Comparison of ENCODE assay signal across 16 cellular contexts in genomic region chr12:46965880-46966279, GRCh38.
"Had no signal": no experiment of that assay in that cellular context is flagged by ENCODE, and none has a peak within 500 bp of the region (broad histone marks: within the 10 kb centered on the region; RNA-seq: fewer than 3 reads in every experiment).

No MANE protein-coding gene starts in this region.

- H2AFZ ChIP-seq: parathyroid adenoma had no signal

- ATAC-seq: activated T-helper 17 cell treated with anti-CD3 and anti-CD28 coated beads, Interleukin-2, amount 50 U/mL, for 72 hours; stimulated activated naive B cell treated with anti-CD40 and anti-IgM and Interleukin-4, amounts not matched to agents 10 μg/mL and 1 μg/mL and 100 μg/mL, for 72 hours; WTC11 had no signal

- H3K4me3 ChIP-seq: coronary artery, transverse colon had no signal

- H3K9me3 Mint-ChIP-seq: activated CD4-positive, alpha-beta T cell treated with anti-CD3 and anti-CD28 coated beads, Interleukin-2, amount 10 ng/mL, durations not matched to agents 24 days and 14 days; activated naive CD4-positive, alpha-beta T cell treated with anti-CD3 and anti-CD28 coated beads, Interleukin-2, amount 10 ng/mL, durations not matched to agents 7 days and 5 days; activated T-helper 17 cell treated with anti-CD3 and anti-CD28 coated beads, Interleukin-2, amount 50 U/mL, for 72 hours; neural crest cell; stimulated activated naive B cell treated with anti-CD40 and anti-IgM and Interleukin-4, amounts not matched to agents 10 μg/mL and 1 μg/mL and 100 μg/mL, for 72 hours; T-helper 1 cell treated with Interleukin-12 subunit alpha and Interleukin-12 subunit beta and Interleukin-4 antibody, amounts not matched to agents 30 μg/mL and 1 μg/mL, for 36 hours; WTC11 had no signal

- H3K4me1 ChIP-seq: parathyroid adenoma had no signal

- H3K4me3 Mint-ChIP-seq: activated CD4-positive, alpha-beta T cell treated with anti-CD3 and anti-CD28 coated beads, Interleukin-2, amount 10 ng/mL, durations not matched to agents 24 days and 14 days; activated naive CD4-positive, alpha-beta T cell treated with anti-CD3 and anti-CD28 coated beads, Interleukin-2, amount 10 ng/mL, durations not matched to agents 7 days and 5 days; activated T-helper 17 cell treated with anti-CD3 and anti-CD28 coated beads, Interleukin-2, amount 50 U/mL, for 72 hours; neural crest cell; stimulated activated naive B cell treated with anti-CD40 and anti-IgM and Interleukin-4, amounts not matched to agents 10 μg/mL and 1 μg/mL and 100 μg/mL, for 72 hours; T-helper 1 cell treated with Interleukin-12 subunit alpha and Interleukin-12 subunit beta and Interleukin-4 antibody, amounts not matched to agents 30 μg/mL and 1 μg/mL, for 36 hours; WTC11 had no signal

- H3K27me3 ChIP-seq: transverse colon had no signal

- H3K36me3 Mint-ChIP-seq: activated naive CD4-positive, alpha-beta T cell treated with anti-CD3 and anti-CD28 coated beads, Interleukin-2, amount 10 ng/mL, durations not matched to agents 7 days and 5 days; stimulated activated naive B cell treated with anti-CD40 and anti-IgM and Interleukin-4, amounts not matched to agents 10 μg/mL and 1 μg/mL and 100 μg/mL, for 72 hours; WTC11 had no signal

- H3K4me1 Mint-ChIP-seq: activated CD4-positive, alpha-beta T cell treated with anti-CD3 and anti-CD28 coated beads, Interleukin-2, amount 10 ng/mL, durations not matched to agents 24 days and 14 days; activated naive CD4-positive, alpha-beta T cell treated with anti-CD3 and anti-CD28 coated beads, Interleukin-2, amount 10 ng/mL, durations not matched to agents 7 days and 5 days; activated T-helper 17 cell treated with anti-CD3 and anti-CD28 coated beads, Interleukin-2, amount 50 U/mL, for 72 hours; neural crest cell; stimulated activated naive B cell treated with anti-CD40 and anti-IgM and Interleukin-4, amounts not matched to agents 10 μg/mL and 1 μg/mL and 100 μg/mL, for 72 hours had no signal

- H3K27ac Mint-ChIP-seq: activated CD4-positive, alpha-beta T cell treated with anti-CD3 and anti-CD28 coated beads, Interleukin-2, amount 10 ng/mL, durations not matched to agents 24 days and 14 days; activated naive CD4-positive, alpha-beta T cell treated with anti-CD3 and anti-CD28 coated beads, Interleukin-2, amount 10 ng/mL, durations not matched to agents 7 days and 5 days; activated T-helper 17 cell treated with anti-CD3 and anti-CD28 coated beads, Interleukin-2, amount 50 U/mL, for 72 hours; stimulated activated naive B cell treated with anti-CD40 and anti-IgM and Interleukin-4, amounts not matched to agents 10 μg/mL and 1 μg/mL and 100 μg/mL, for 72 hours; T-helper 1 cell treated with Interleukin-12 subunit alpha and Interleukin-12 subunit beta and Interleukin-4 antibody, amounts not matched to agents 30 μg/mL and 1 μg/mL, for 36 hours; WTC11 had no signal

- H3K9me3 ChIP-seq: transverse colon had no signal

- DNase-seq: activated CD4-positive, alpha-beta T cell treated with anti-CD3 and anti-CD28 coated beads, Interleukin-2, amount 10 ng/mL, durations not matched to agents 24 days and 14 days; activated CD8-positive, alpha-beta memory T cell treated with anti-CD3 and anti-CD28 coated beads for 24 hours; activated naive CD4-positive, alpha-beta T cell treated with anti-CD3 and anti-CD28 coated beads, Interleukin-2, amount 10 ng/mL, durations not matched to agents 7 days and 5 days; activated T-cell treated with anti-CD3 and anti-CD28 coated beads for 4 hours; central memory CD4-positive, alpha-beta T cell; effector CD8-positive, alpha-beta T cell; hypothalamus; stimulated activated CD4-positive, alpha-beta T cell treated with anti-CD3 and anti-CD28 coated beads, Interleukin-2, amount 100 ng/mL, for 24 hours; stimulated activated naive B cell treated with anti-CD40 and anti-IgM and Interleukin-4, amounts not matched to agents 10 μg/mL and 1 μg/mL and 100 μg/mL, for 72 hours; transverse colon had no signal

- H3K9ac ChIP-seq: parathyroid adenoma had no signal

- H3K36me3 ChIP-seq: transverse colon had no signal

- H3K27ac ChIP-seq: parathyroid adenoma, transverse colon had no signal

- H3K79me2 ChIP-seq: parathyroid adenoma had no signal
